In genomic region chr4:47239649-47240048, GRCh38 we compare ENCODE assay signal across 26 cellular contexts.
"Had no signal": no experiment of that assay in that cellular context is flagged by ENCODE, and none has a peak within 500 bp of the region (broad histone marks: within the 10 kb centered on the region; RNA-seq: fewer than 3 reads in every experiment).

No MANE protein-coding gene starts in this region.

- H3K36me3 Mint-ChIP-seq: immature natural killer cell; naive thymus-derived CD4-positive, alpha-beta T cell had no signal

- H3K27me3 ChIP-seq: brain microvascular endothelial cell, gastrocnemius medialis, heart left ventricle, tibial nerve, vagina had no signal

- FAIRE-seq: endometrium had no signal

- H3K36me3 ChIP-seq: brain microvascular endothelial cell, gastrocnemius medialis, heart left ventricle, left ventricle myocardium inferior, tibial nerve, vagina had no signal

- DNase-seq: activated CD4-positive, alpha-beta T cell treated with anti-CD3 and anti-CD28 coated beads, Interleukin-2, amount 50 U/mL, for 1 hour; activated CD4-positive, CD25-positive, alpha-beta regulatory T cell treated with anti-CD3 and anti-CD28 coated beads, Interleukin-2, amount 50 U/mL, for 72 hours; activated effector memory CD4-positive, alpha-beta T cell treated with anti-CD3 and anti-CD28 coated beads, Interleukin-2, amount 50 U/mL, for 16 hours; activated naive CD4-positive, alpha-beta T cell treated with anti-CD3 and anti-CD28 coated beads, Interleukin-2, amount 50 U/mL, for 16 hours; activated T-cell treated with anti-CD3 and anti-CD28 coated beads, Interleukin-2, amount 50 U/mL, for 72 hours; aorta; brain microvascular endothelial cell; central memory CD4-positive, alpha-beta T cell; erythroblast; gastrocnemius medialis; immature natural killer cell; kidney glomerular epithelial cell; left ventricle myocardium inferior; mesenchymal stem cell; mucosa of descending colon; naive thymus-derived CD4-positive, alpha-beta T cell; stimulated activated CD4-positive, alpha-beta T cell treated with anti-CD3 and anti-CD28 coated beads, Interleukin-2, amount 100 ng/mL, for 24 hours; T1000 had no signal

- ATAC-seq: activated T-cell treated with anti-CD3 and anti-CD28 coated beads, Interleukin-2, amount 50 U/mL, for 72 hours; gastrocnemius medialis; mucosa of descending colon; naive thymus-derived CD4-positive, alpha-beta T cell; sciatic nerve had no signal

- H2AFZ ChIP-seq: parathyroid adenoma had no signal

- H3K4me3 Mint-ChIP-seq: activated T-cell treated with anti-CD3 and anti-CD28 coated beads, Interleukin-2, amount 50 U/mL, for 72 hours; immature natural killer cell; naive thymus-derived CD4-positive, alpha-beta T cell; stimulated activated naive CD8-positive, alpha-beta T cell treated with anti-CD3 and anti-CD28 coated beads, Interleukin-15, Interleukin-2, amounts not matched to agents 100 ng/mL and 50 ng/mL, for 24 hours had no signal

- H3K79me2 ChIP-seq: parathyroid adenoma had no signal

- H3K27ac ChIP-seq: brain microvascular endothelial cell, coronary artery, gastrocnemius medialis, heart left ventricle, left ventricle myocardium inferior, parathyroid adenoma, tibial nerve, vagina had no signal

- H3K4me1 ChIP-seq: gastrocnemius medialis, heart left ventricle, left ventricle myocardium inferior, parathyroid adenoma, tibial nerve, vagina had no signal

- H3K4me1 Mint-ChIP-seq: immature natural killer cell; naive thymus-derived CD4-positive, alpha-beta T cell had no signal

- H3K27ac Mint-ChIP-seq: activated T-cell treated with anti-CD3 and anti-CD28 coated beads, Interleukin-2, amount 50 U/mL, for 72 hours; immature natural killer cell; naive thymus-derived CD4-positive, alpha-beta T cell; stimulated activated naive CD8-positive, alpha-beta T cell treated with anti-CD3 and anti-CD28 coated beads, Interleukin-15, Interleukin-2, amounts not matched to agents 100 ng/mL and 50 ng/mL, for 24 hours had no signal

- H3K4me3 ChIP-seq: coronary artery, gastrocnemius medialis, heart left ventricle, left ventricle myocardium inferior, mucosa of descending colon, tibial nerve, vagina had no signal

- H3K9ac ChIP-seq: parathyroid adenoma had no signal

- H3K9me3 ChIP-seq: gastrocnemius medialis, heart left ventricle, left ventricle myocardium inferior, mucosa of descending colon, tibial nerve, vagina had no signal
